1 cellular context compared by ENCODE assay signal in genomic region chr6:4774296-4774695, GRCh38.
TF ChIP-seq lines count a peak whose summit lies in the region.

No MANE protein-coding gene starts in this region.

TF ChIP-seq in GM12878, 131 proteins besides CTCF, POLR2A, EP300 and RAD21:
- TF ChIP-seq ZBTB4 (CRISPR knock-in tag; IDR thresholded peaks at IDR 0.05) (no peak), E2F4 (IDR thresholded peaks at IDR 0.05; ENCODE audit: low read depth, low read length) (no peak)
